Comparison of ENCODE assay signal across 1 cellular context in genomic region chr17:39306509-39307212, GRCh38.
TF ChIP-seq lines count a peak whose summit lies in the region.

No MANE protein-coding gene starts in this region.

TF ChIP-seq in IMR-90, 13 proteins besides CTCF, POLR2A, EP300 and RAD21 (continued from another document):
- TF ChIP-seq RFX5 (IDR thresholded peaks at IDR 0.05; ENCODE audit: low read depth, low read length) (no peak), USF2 (IDR thresholded peaks at IDR 0.05; ENCODE audit: low read depth, low read length) (no peak), BHLHE40 (IDR thresholded peaks at IDR 0.05; ENCODE audit: low read depth, low read length) (no peak), SMC3 (IDR thresholded peaks at IDR 0.05; ENCODE audit: low read depth, low read length) (no peak), CEBPB (IDR thresholded peaks at IDR 0.05; ENCODE audit: low read depth, low read length) (no peak), ELK1 (IDR thresholded peaks at IDR 0.05; ENCODE audit: borderline replicate concordance, low read depth, low read length) (no peak), MAZ (IDR thresholded peaks at IDR 0.05; ENCODE audit: borderline replicate concordance, low read depth, low read length) (no peak)
